ENCODE assay signal across 12 cellular contexts in the genomic region with DNA sequence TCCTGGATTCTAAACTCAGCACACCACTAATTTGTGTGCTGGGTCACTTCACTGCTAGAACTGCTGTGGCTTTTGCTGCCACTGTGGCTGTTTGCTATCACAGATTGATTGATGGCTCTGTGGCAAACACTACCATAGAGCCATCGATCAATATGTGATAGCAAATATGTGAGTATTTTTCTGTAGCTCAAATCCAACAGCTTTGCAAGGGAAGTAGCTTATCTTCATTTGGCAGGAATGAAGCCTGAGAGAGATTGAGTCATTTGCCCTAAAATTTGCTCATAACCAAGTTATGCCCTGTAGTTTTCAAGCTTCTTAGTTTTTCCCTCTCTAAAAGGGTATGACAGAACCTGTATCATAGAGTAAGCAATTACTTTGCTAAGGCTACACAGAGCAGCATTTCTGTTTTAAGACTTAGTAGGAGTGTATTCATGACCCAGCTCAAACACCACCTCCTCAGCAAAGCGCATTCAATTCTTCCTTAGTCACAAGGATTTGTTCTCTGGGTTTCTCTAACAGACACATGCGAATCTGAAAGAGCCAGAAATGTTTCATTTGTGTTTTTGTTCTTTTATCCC. TPM values are rescaled to one million over a fixed set of nuclear protein-coding genes. Genes with fewer than 3 reads are reported as not detected.
DNase-seq lines count a peak whose midpoint lies in the region; ATAC-seq, FAIRE-seq and TF ChIP-seq lines count a peak whose summit lies in the region.
"Had no signal": no experiment of that assay in that cellular context is flagged by ENCODE, and none has a peak within 500 bp of the region (broad histone marks: within the 10 kb centered on the region; RNA-seq: fewer than 3 reads in every experiment).

No MANE protein-coding gene starts in this region.

- peaks cover 47% of the 10 kb centered on the region for H3K79me2 ChIP-seq in K562 (ENCODE audit: control insufficient read depth, insufficient read depth, low read length)

- in situ Hi-C loops in K562 (cut with MboI) = no loop called here

- POLR2A ChIA-PET in K562 (lab: Yijun Ruan, JAX) = no interaction called here

- H3K9ac ChIP-seq in K562 (ENCODE audit: insufficient read depth in 1 of 2, low read depth in 2 of 2, low read length in 2 of 2) = no peak overlapping the region; a peak in 1 of 4 replicates

- TF ChIP-seq CTCF in AG09309 (IDR thresholded peaks at IDR 0.05; ENCODE audit: control insufficient read depth, insufficient read depth, low read depth, low read length, missing control alignments) (no peak), K562 (IDR thresholded peaks at IDR 0.05 in 2 of 3, conservative IDR thresholded peaks at IDR 0.05 in 1 of 3; ENCODE audit: insufficient read depth in 2 of 3, low read depth in 1 of 3, low read length in 3 of 3) (no peak), lower lobe of right lung (IDR thresholded peaks at IDR 0.05) (no peak), D721Med (IDR thresholded peaks at IDR 0.05; ENCODE audit: insufficient read depth, missing control alignments) (no peak), dorsolateral prefrontal cortex (IDR thresholded peaks at IDR 0.05 in 54 of 56, conservative IDR thresholded peaks at IDR 0.05 in 2 of 56; ENCODE audit: low read depth in 1 of 56, partially characterized antibody in 56 of 56) (no peak)

- peak; percentile 75 for FAIRE-seq in K562 (lab: Jason Lieb, UNC)
- no peak for FAIRE-seq in D721Med (lab: Jason Lieb, UNC)
- FAIRE-seq: GM12892 had no signal

- H3K4me2 ChIP-seq in K562 (ENCODE audit: insufficient read depth, low read length) = no peak overlapping the region; the same call in 1 of the 2 replicates

- no peak overlapping the region for H2AFZ ChIP-seq in K562 (ENCODE audit: low read depth, low read length)

- CTCF ChIA-PET in K562 (lab: Yijun Ruan, JAX; ENCODE audit: low intra/inter-chr PET ratio) = no interaction called here

- ATAC-seq in K562 (peak; percentile 41), lower lobe of right lung (peak in 1 of 2 donors; percentile 20), HG02973 (IDR thresholded peaks at IDR 0.05; ENCODE audit: unreplicated experiment) (no peak)

- DNase-seq in AG09309 (ENCODE audit: low read depth) = peak; percentile 75
- peak; percentile 4 for DNase-seq in HuH-7 (ENCODE audit: low spot score)
- DNase-seq in K562 (ENCODE audit: extremely low read depth in 1 of 4, low spot score in 3 of 4) = peak in 2 of 4 experiments; percentile 10 to 29
- DNase-seq in lower lobe of right lung = no peak
- no peak for DNase-seq in D721Med (ENCODE audit: insufficient read length, low spot score)
- DNase-seq in T-helper 2 cell = no peak
- no peak for DNase-seq in dorsolateral prefrontal cortex
- DNase-seq: activated CD4-positive, alpha-beta T cell treated with anti-CD3 and anti-CD28 coated beads, Interleukin-2, amount 10 ng/mL, durations not matched to agents 24 days and 14 days; activated naive CD8-positive, alpha-beta T cell treated with anti-CD3 and anti-CD28 coated beads, Interleukin-2, amount 10 ng/mL, durations not matched to agents 7 days and 5 days had no signal

- peaks cover 54% of the 10 kb centered on the region; the same call in 2 of the 3 replicates for H3K36me3 ChIP-seq in K562 (ENCODE audit: control insufficient read depth, insufficient read depth, low read length)
- peaks cover 4% of the 10 kb centered on the region for H3K36me3 ChIP-seq in lower lobe of right lung

- intact Hi-C loops in K562 (cut with micrococcal nuclease) = loop anchor here (5.0 kb wide), 1 partner anchor 104 kb away; no protein-coding TSS in a partner anchor
- intact Hi-C loops in lower lobe of right lung (cut with DNase I) = no loop called here
- intact Hi-C loops in dorsolateral prefrontal cortex (cut with DNase I) = no loop called here

- TF ChIP-seq EP300 in K562 (IDR thresholded peaks at IDR 0.05; ENCODE audit: low read length) = no peak

- H3K27ac ChIP-seq in K562 (ENCODE audit: extremely low read depth, low read depth, low read length) (peak overlapping the region; percentile 60; the same call in 1 of the 3 replicates), lower lobe of right lung (peak overlapping the region; percentile 66), dorsolateral prefrontal cortex (no peak overlapping the region)
- H3K27ac ChIP-seq: C4-2B had no signal

- no peaks in the 10 kb centered on the region for H3K9me1 ChIP-seq in K562 (ENCODE audit: control insufficient read depth, insufficient read depth, low read length)

- BruUV-seq in K562 (replicated peaks; lab: Mats Ljungman, UMichigan) = no TSS peak

- H3K27me3 ChIP-seq in K562 (ENCODE audit: control insufficient read depth in 2 of 2, insufficient read depth in 2 of 2, low read length in 2 of 2) (no peaks in the 10 kb centered on the region), lower lobe of right lung (ENCODE audit: low read depth) (no peaks in the 10 kb centered on the region), dorsolateral prefrontal cortex (no peaks in the 10 kb centered on the region)

- 37% methylated on average over 3 of the region's 3 CpGs for WGBS in K562 (ENCODE audit: insufficient coverage, low coverage, missing lambda C conversion rate)

- H3K9me3 ChIP-seq in K562 (replicated peaks; ENCODE audit: control insufficient read depth, insufficient read depth, low read depth, low read length) (no peaks in the 10 kb centered on the region), lower lobe of right lung (peaks cover 7% of the 10 kb centered on the region)

- H3K4me3 ChIP-seq in AG09309 (ENCODE audit: control insufficient read depth, low read depth, low read length) = peak overlapping the region; percentile 7; the same call in 1 of the 2 replicates
- no peak overlapping the region for H3K4me3 ChIP-seq in K562
- no peak overlapping the region for H3K4me3 ChIP-seq in lower lobe of right lung
- H3K4me3 ChIP-seq in dorsolateral prefrontal cortex = no peak overlapping the region

- no peaks in the 10 kb centered on the region; the same call in 1 of the 2 replicates for H4K20me1 ChIP-seq in K562 (replicated peaks; ENCODE audit: control insufficient read depth, insufficient read depth, low read length)

- no peak for TF ChIP-seq POLR2A in K562 (conservative IDR thresholded peaks at IDR 0.05)

- H3K4me1 ChIP-seq in K562 (replicated peaks in 1 of 2; ENCODE audit: control insufficient read depth in 2 of 2, insufficient read depth in 2 of 2, low read length in 2 of 2) = peaks cover 8 to 30% of the 10 kb centered on the region in 2 experiments; a peak in 4 of 5 replicates
- peaks cover 55% of the 10 kb centered on the region for H3K4me1 ChIP-seq in lower lobe of right lung

- no peak for TF ChIP-seq RAD21 in K562 (CRISPR knock-in tag; conservative IDR thresholded peaks at IDR 0.05 in 1 of 2, IDR thresholded peaks at IDR 0.05 in 1 of 2)

TF ChIP-seq in K562, 482 proteins besides CTCF, POLR2A, EP300 and RAD21 (continues in another document):
- TF ChIP-seq EHMT2 (IDR thresholded peaks at IDR 0.05) (no peak), RCOR1 (IDR thresholded peaks at IDR 0.05; ENCODE audit: borderline replicate concordance in 1 of 2, low read depth in 2 of 2, low read length in 2 of 2) (peak in 1 of 2 experiments; percentile 10; a peak in 1 of 4 replicates), PCBP2 (IDR thresholded peaks at IDR 0.05; ENCODE audit: low read depth, low read length, poor library complexity, severe bottlenecking) (no peak), GATAD2A (IDR thresholded peaks at IDR 0.05) (no peak), CCAR2 (IDR thresholded peaks at IDR 0.05; ENCODE audit: low read depth, low read length) (no peak)
- TF ChIP-seq, protein P1, sequence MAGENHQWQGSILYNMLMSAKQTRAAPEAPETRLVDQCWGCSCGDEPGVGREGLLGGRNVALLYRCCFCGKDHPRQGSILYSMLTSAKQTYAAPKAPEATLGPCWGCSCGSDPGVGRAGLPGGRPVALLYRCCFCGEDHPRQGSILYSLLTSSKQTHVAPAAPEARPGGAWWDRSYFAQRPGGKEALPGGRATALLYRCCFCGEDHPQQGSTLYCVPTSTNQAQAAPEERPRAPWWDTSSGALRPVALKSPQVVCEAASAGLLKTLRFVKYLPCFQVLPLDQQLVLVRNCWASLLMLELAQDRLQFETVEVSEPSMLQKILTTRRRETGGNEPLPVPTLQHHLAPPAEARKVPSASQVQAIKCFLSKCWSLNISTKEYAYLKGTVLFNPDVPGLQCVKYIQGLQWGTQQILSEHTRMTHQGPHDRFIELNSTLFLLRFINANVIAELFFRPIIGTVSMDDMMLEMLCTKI (IDR thresholded peaks at IDR 0.05; ENCODE audit: partially characterized antibody) = no peak

RNA-seq across cellular contexts. Expression of gene MINPP1, which starts 43.1 kb away (rescaled TPM):
- total RNA-seq in K562 (2011; cell fraction: chromatin; rRNA removed; ENCODE audit: low replicate concordance) = 12.4 and 26.5 TPM in 2 replicates
- 26.6 and 27.0 TPM in 2 replicates for total RNA-seq in K562 (2011; cell fraction: nucleolus; rRNA removed)
- 24.2 and 28.8 TPM in 2 replicates for total RNA-seq in K562 (2011; cell fraction: nucleoplasm; rRNA removed)
- total RNA-seq in K562 (2014; rRNA removed) (27.2 and 29.5 TPM in 2 replicates), K562 (2014; rRNA removed; fragmentation: Illumina TruSeq; extraction: Trizol) (33.9 and 39.9 TPM in 2 replicates), K562 (2015; rRNA removed; fragmentation: Illumina TruSeq; extraction: Trizol) (23.1 and 23.3 TPM in 2 replicates), K562 (2021) (41.4 and 44.5 TPM in 2 replicates), lower lobe of right lung (15.6 TPM), dorsolateral prefrontal cortex (10 to 100 TPM in 112 of 120 experiments, 1 to 10 TPM in 8; 9.4 to 17.9 (median 12.0) TPM)
- polyA plus RNA-seq in K562 (2011; rRNA removed) (8.5 and 12.6 TPM in 2 replicates), K562 (2014; fragmentation: Illumina TruSeq; extraction: Trizol) (35.4 and 36.2 TPM in 2 replicates), K562 (2014; fragmentation: Nextera tagmentation; extraction: Ambion mirVana) (10 to 100 TPM; 11.5 to 12.0 TPM), K562 (2014; rRNA removed) (22.7 and 27.1 TPM in 2 replicates)
- polyA plus RNA-seq in K562 (2011; cell fraction: cytosol; rRNA removed) = 3.6 and 13.7 TPM in 2 replicates
- polyA plus RNA-seq in K562 (2011; cell fraction: nucleus; rRNA removed) = 3.9 and 7.8 TPM in 2 replicates
- polyA plus RNA-seq in K562 (2012) = 29.9 and 32.9 TPM in 2 replicates
- polyA minus RNA-seq in K562 (2011; rRNA and poly(A)+ RNA removed) = 7.9 and 10.2 TPM in 2 replicates
- polyA minus RNA-seq in K562 (2011; cell fraction: cytosol; rRNA and poly(A)+ RNA removed) = 6.0 and 8.0 TPM in 2 replicates
- 11.7 and 14.5 TPM in 2 replicates for polyA minus RNA-seq in K562 (2011; cell fraction: nucleus; rRNA and poly(A)+ RNA removed)

Comparison
In these comparisons a context has a peak if more than half of its experiments do, and no peak if none do; other contexts are left out.
1. DNase-seq: peak in AG09309 (single experiment) and HuH-7 (single experiment); none in lower lobe of right lung (single experiment), D721Med (single experiment), T-helper 2 cell (0 of 5) and dorsolateral prefrontal cortex (0 of 10).
2. H3K27ac ChIP-seq: peak in K562 (single experiment) and lower lobe of right lung (single experiment); none in dorsolateral prefrontal cortex (0 of 59).